ENCODE assay signal across 9 cellular contexts in genomic region chr6:31837612-31838553, GRCh38. TPM values are rescaled to one million over a fixed set of nuclear protein-coding genes. Genes with fewer than 3 reads are reported as not detected.
A peak's percentile ranks its signal among the peaks of the same experiment; 100 is the strongest.
DNase-seq lines count a peak whose midpoint lies in the region; ATAC-seq and TF ChIP-seq lines count a peak whose summit lies in the region.
"Had no signal": no experiment of that assay in that cellular context is flagged by ENCODE, and none has a peak within 500 bp of the region (broad histone marks: within the 10 kb centered on the region; RNA-seq: fewer than 3 reads in every experiment).

No MANE protein-coding gene starts in this region.

- no peak for TF ChIP-seq CTCF in Caco-2 (IDR thresholded peaks at IDR 0.05; ENCODE audit: insufficient read depth in 1 of 2, low read depth in 1 of 2, low read length in 1 of 2, severe bottlenecking in 1 of 2, unreplicated experiment in 1 of 2)
- TF ChIP-seq CTCF in MM.1S (IDR thresholded peaks at IDR 0.05; ENCODE audit: low read length) = no peak
- no peak for TF ChIP-seq CTCF in neural progenitor cell (IDR thresholded peaks at IDR 0.05)

- H3F3A ChIP-seq in MM.1S (ENCODE audit: insufficient read depth, low read length) = peaks cover 87% of the 10 kb centered on the region
- peaks cover 86% of the 10 kb centered on the region for H3F3A ChIP-seq in neural progenitor cell (ENCODE audit: low read depth)

- no TSS peak for BruUV-seq in Caco-2 (replicated peaks; lab: Mats Ljungman, UMichigan)

- peaks cover 13% of the 10 kb centered on the region for H3K4me1 ChIP-seq in Caco-2
- H3K4me1 ChIP-seq in MM.1S (ENCODE audit: low read length) = peaks cover 19% of the 10 kb centered on the region
- peaks cover 26% of the 10 kb centered on the region for H3K4me1 ChIP-seq in neural progenitor cell

- H3K36me3 Mint-ChIP-seq in Caco-2 (ENCODE audit: insufficient read depth, unreplicated experiment) = peaks cover 86% of the 10 kb centered on the region
- peaks cover 85% of the 10 kb centered on the region for H3K36me3 Mint-ChIP-seq in dendritic cell treated with granulocyte-macrophage colony-stimulating factor and Interleukin-4, amounts not matched to agents 40 ng/mL and 50 ng/mL, for 4 days (ENCODE audit: low read depth)
- H3K36me3 Mint-ChIP-seq in neural progenitor cell = peaks cover 38% of the 10 kb centered on the region

- no peaks in the 10 kb centered on the region for H3K27me3 Mint-ChIP-seq in Caco-2 (ENCODE audit: insufficient read depth, unreplicated experiment)
- H3K27me3 Mint-ChIP-seq in dendritic cell treated with granulocyte-macrophage colony-stimulating factor and Interleukin-4, amounts not matched to agents 40 ng/mL and 50 ng/mL, for 4 days = no peaks in the 10 kb centered on the region
- peaks cover 18% of the 10 kb centered on the region for H3K27me3 Mint-ChIP-seq in neural progenitor cell (ENCODE audit: insufficient read depth, low read depth)

- H3K9me3 Mint-ChIP-seq in Caco-2 (ENCODE audit: unreplicated experiment) (no peaks in the 10 kb centered on the region), neural progenitor cell (no peaks in the 10 kb centered on the region)
- no peaks in the 10 kb centered on the region for H3K9me3 Mint-ChIP-seq in dendritic cell treated with granulocyte-macrophage colony-stimulating factor and Interleukin-4, amounts not matched to agents 40 ng/mL and 50 ng/mL, for 4 days

- no peaks in the 10 kb centered on the region for H3K9me2 ChIP-seq in MM.1S (replicated peaks; ENCODE audit: insufficient read depth, low read length)

- POLR2A ChIA-PET in Caco-2 (lab: Charles Lee) = interaction anchor here (0.5 kb wide), 1 partner anchor 59 kb away, joined by 4 read pairs; the partner anchor contains the start of gene EHMT2

- H3K9ac ChIP-seq in MM.1S (ENCODE audit: low read length) = peak overlapping the region; percentile 97; the same call in 1 of the 2 replicates
- H3K9ac ChIP-seq in neural progenitor cell = no peak overlapping the region

- peak overlapping the region; percentile 99 for H3K27ac Mint-ChIP-seq in Caco-2 (ENCODE audit: unreplicated experiment)
- peak overlapping the region; percentile 97 for H3K27ac Mint-ChIP-seq in dendritic cell treated with granulocyte-macrophage colony-stimulating factor and Interleukin-4, amounts not matched to agents 40 ng/mL and 50 ng/mL, for 4 days
- peak overlapping the region; percentile 62 for H3K27ac Mint-ChIP-seq in neural progenitor cell

- H2AFZ ChIP-seq in MM.1S (ENCODE audit: low read length) (no peak overlapping the region), neural progenitor cell (replicated peaks) (no peak overlapping the region)

- H3K4me1 Mint-ChIP-seq in Caco-2 (ENCODE audit: low read depth, unreplicated experiment) = peaks cover 18% of the 10 kb centered on the region
- peaks cover 49% of the 10 kb centered on the region for H3K4me1 Mint-ChIP-seq in dendritic cell treated with granulocyte-macrophage colony-stimulating factor and Interleukin-4, amounts not matched to agents 40 ng/mL and 50 ng/mL, for 4 days (ENCODE audit: low read depth)
- peaks cover 38% of the 10 kb centered on the region for H3K4me1 Mint-ChIP-seq in neural progenitor cell

- H3K9me3 ChIP-seq in Caco-2 = no peaks in the 10 kb centered on the region
- no peaks in the 10 kb centered on the region for H3K9me3 ChIP-seq in MM.1S (replicated peaks; ENCODE audit: insufficient read depth, low read length)
- no peaks in the 10 kb centered on the region for H3K9me3 ChIP-seq in neural progenitor cell (ENCODE audit: low read depth)

- H3K79me2 ChIP-seq in MM.1S (ENCODE audit: low read length) (peaks cover 44% of the 10 kb centered on the region), neural progenitor cell (ENCODE audit: low read depth) (peaks cover 47% of the 10 kb centered on the region)

- DNase-seq in Caco-2 (no peak), MM.1S (no peak), neural progenitor cell (ENCODE audit: low spot score) (no peak), CD1c-positive myeloid dendritic cell (ENCODE audit: extremely low spot score) (no peak), left cardiac atrium (no peak)
- DNase-seq: foreskin melanocyte had no signal

- H3K27ac ChIP-seq in MM.1S (ENCODE audit: low read length) (no peak overlapping the region; the same call in 1 of the 2 replicates), neural progenitor cell (no peak overlapping the region)

- ATAC-seq in left cardiac atrium (no peak), GM21447 (IDR thresholded peaks at IDR 0.05; ENCODE audit: unreplicated experiment) (no peak), HG03045 (IDR thresholded peaks at IDR 0.05; ENCODE audit: unreplicated experiment) (no peak)

- H3K4me3 ChIP-seq in Caco-2 (ENCODE audit: low read depth, low read length) (no peak overlapping the region), MM.1S (ENCODE audit: low read length) (peak overlapping the region; percentile 98), neural progenitor cell (peak overlapping the region; percentile 89)

- peaks cover 9% of the 10 kb centered on the region for H3K36me3 ChIP-seq in Caco-2 (ENCODE audit: control insufficient read depth, insufficient read depth, low read length)
- peaks cover 27% of the 10 kb centered on the region; the same call in 1 of the 2 replicates for H3K36me3 ChIP-seq in MM.1S (replicated peaks; ENCODE audit: insufficient read depth, low read length)
- H3K36me3 ChIP-seq in neural progenitor cell = peaks cover 27% of the 10 kb centered on the region

- H3K27me3 ChIP-seq in Caco-2 (replicated peaks; ENCODE audit: control insufficient read depth, insufficient read depth, low read length) (no peaks in the 10 kb centered on the region), MM.1S (replicated peaks; ENCODE audit: insufficient read depth, low read length) (no peaks in the 10 kb centered on the region), neural progenitor cell (no peaks in the 10 kb centered on the region)

- H3K4me3 Mint-ChIP-seq in Caco-2 (ENCODE audit: unreplicated experiment) = peak overlapping the region; percentile 96
- H3K4me3 Mint-ChIP-seq in dendritic cell treated with granulocyte-macrophage colony-stimulating factor and Interleukin-4, amounts not matched to agents 40 ng/mL and 50 ng/mL, for 4 days = peak overlapping the region; percentile 96
- H3K4me3 Mint-ChIP-seq in neural progenitor cell = peak overlapping the region; percentile 99

- intact Hi-C loops in Caco-2 (cut with micrococcal nuclease; ENCODE audit: unreplicated experiment) = no loop called here
- intact Hi-C loops in dendritic cell treated with granulocyte-macrophage colony-stimulating factor and Interleukin-4, amounts not matched to agents 40 ng/mL and 50 ng/mL, for 4 days (cut with micrococcal nuclease) = no loop called here
- intact Hi-C loops in left cardiac atrium (cut with DNase I) = loop anchor here (10.0 kb wide), 2 partner anchors 103 to 153 kb away; partner anchors contain the start of genes CLIC1 (in 1 of the 2) and LY6G5C (in 1 of the 2)

- H4K20me1 ChIP-seq in MM.1S (ENCODE audit: insufficient read depth, low read length) = peaks cover 27% of the 10 kb centered on the region
- peaks cover 46% of the 10 kb centered on the region for H4K20me1 ChIP-seq in neural progenitor cell (ENCODE audit: low read depth)

- H3K4me2 ChIP-seq in MM.1S (ENCODE audit: low read depth, low read length) = peak overlapping the region; percentile 99
- peak overlapping the region; percentile 92 for H3K4me2 ChIP-seq in neural progenitor cell

- CTCF ChIA-PET in Caco-2 (lab: Charles Lee) = interaction anchor here (0.6 kb wide), 1 partner anchor 358 kb away, joined by 3 read pairs; no protein-coding TSS in a partner anchor

RNA-seq across cellular contexts. Expression of gene HSPA1B, which starts 10.3 kb away (rescaled TPM):
- total RNA-seq in Caco-2 (2022) (99.0 and 112 TPM in 2 replicates), neural progenitor cell (ENCODE audit: low replicate concordance) (35.3 and 65.1 TPM in 2 replicates), left cardiac atrium (100 to 1,000 TPM; 142 to 192 TPM)

RNA-seq across cellular contexts. Expression of gene HSPA1A, which starts 22.5 kb away (rescaled TPM):
- total RNA-seq in Caco-2 (2022) = 77.3 and 96.9 TPM in 2 replicates
- total RNA-seq in neural progenitor cell (ENCODE audit: low replicate concordance) = 36.0 and 84.3 TPM in 2 replicates
- total RNA-seq in left cardiac atrium = 100 to 1,000 TPM; 197 to 288 TPM

RNA-seq across cellular contexts. Expression of gene HSPA1L, which starts 22.8 kb away (rescaled TPM):
- total RNA-seq in Caco-2 (2022) (0.86 and 1.6 TPM in 2 replicates), neural progenitor cell (ENCODE audit: low replicate concordance) (0.49 and 1.2 TPM in 2 replicates), left cardiac atrium (1 to 10 TPM; 1.1 to 2.6 TPM)

RNA-seq across cellular contexts. Expression of gene NEU1, which starts 24.7 kb away (rescaled TPM):
- total RNA-seq in Caco-2 (2022) (173 and 176 TPM in 2 replicates), neural progenitor cell (ENCODE audit: low replicate concordance) (17.4 and 30.3 TPM in 2 replicates), left cardiac atrium (10 to 100 TPM; 26.8 to 31.8 TPM)

RNA-seq across cellular contexts. Expression of gene LSM2, which starts 31.1 kb away (rescaled TPM):
- total RNA-seq in Caco-2 (2022) (56.3 and 61.2 TPM in 2 replicates), neural progenitor cell (ENCODE audit: low replicate concordance) (105 and 125 TPM in 2 replicates), left cardiac atrium (10 to 100 TPM; 24.3 to 29.4 TPM)

Comparison
In these comparisons a context has a peak if more than half of its experiments do, and no peak if none do; other contexts are left out.
1. intact Hi-C loops: an anchor here in left cardiac atrium (10.0 kb wide); none called in Caco-2 and dendritic cell treated with granulocyte-macrophage colony-stimulating factor and Interleukin-4, amounts not matched to agents 40 ng/mL and 50 ng/mL, for 4 days.